19 cellular contexts compared by ENCODE assay signal in genomic region chr20:21309678-21310467, GRCh38. TPM values are rescaled to one million over a fixed set of nuclear protein-coding genes. Genes with fewer than 3 reads are reported as not detected.
A peak's percentile ranks its signal among the peaks of the same experiment; 100 is the strongest.
DNase-seq lines count a peak whose midpoint lies in the region; ATAC-seq, FAIRE-seq and TF ChIP-seq lines count a peak whose summit lies in the region.
"Had no signal": no experiment of that assay in that cellular context is flagged by ENCODE, and none has a peak within 500 bp of the region (broad histone marks: within the 10 kb centered on the region; RNA-seq: fewer than 3 reads in every experiment).

No MANE protein-coding gene starts in this region.

- no peak for DNase-seq in CD4-positive, CD25-positive, alpha-beta regulatory T cell
- no peak for DNase-seq in activated CD8-positive, alpha-beta T cell treated with anti-CD3 and anti-CD28 coated beads for 36 hours
- DNase-seq in naive thymus-derived CD8-positive, alpha-beta T cell = no peak
- DNase-seq in psoas muscle = no peak
- DNase-seq: dermis blood vessel endothelial cell, DMS79 treated with DMSO at 0.1 percent for 48 hours, esophagus squamous epithelium, KG1, mesendoderm, NCI-H1417, NCI-H2171 treated with DMSO at 0.1 percent for 48 hours, NCI-H774, nucleus accumbens had no signal

- intact Hi-C loops in activated CD8-positive, alpha-beta T cell treated with anti-CD3 and anti-CD28 coated beads for 36 hours (cut with micrococcal nuclease) = no loop called here
- intact Hi-C loops in psoas muscle (cut with DNase I) = no loop called here

- H3K4me3 ChIP-seq in CD4-positive, CD25-positive, alpha-beta regulatory T cell (ENCODE audit: low read depth, low read length) = peak overlapping the region; percentile 2
- H3K4me3 ChIP-seq in psoas muscle = no peak overlapping the region
- H3K4me3 ChIP-seq: BLaER1, esophagus squamous epithelium had no signal

- 49 to 57% (median 55%) methylated on average over 2 of the region's 2 CpGs for WGBS in psoas muscle, 3 donors

- H3K27ac ChIP-seq in CD4-positive, CD25-positive, alpha-beta regulatory T cell (ENCODE audit: insufficient read depth, low read length, poor library complexity, severe bottlenecking) = no peak overlapping the region
- H3K27ac ChIP-seq in psoas muscle = no peak overlapping the region
- H3K27ac ChIP-seq: BLaER1, esophagus squamous epithelium had no signal

- peak; percentile 58 for FAIRE-seq in G401.6 (lab: Jason Lieb, UNC)
- FAIRE-seq: keratinocyte, RCC 7860 had no signal

- CTCF ChIA-PET in activated CD8-positive, alpha-beta T cell treated with anti-CD3 and anti-CD28 coated beads for 36 hours (lab: Charles Lee) = interaction anchor here (1.2 to 1.7 kb wide), 3 partner anchors 13 to 74 kb away, joined by 4 to 7 read pairs (median 4); no protein-coding TSS in a partner anchor

- no peak for ATAC-seq in CD4-positive, CD25-positive, alpha-beta regulatory T cell (ENCODE audit: low read depth in 2 of 2)
- no peak for ATAC-seq in activated CD8-positive, alpha-beta T cell treated with anti-CD3 and anti-CD28 coated beads for 36 hours
- no peak for ATAC-seq in naive thymus-derived CD8-positive, alpha-beta T cell
- ATAC-seq in HG02884 (IDR thresholded peaks at IDR 0.05; ENCODE audit: unreplicated experiment) = no peak
- no peak for ATAC-seq in psoas muscle
- ATAC-seq in GM18861 (IDR thresholded peaks at IDR 0.05; ENCODE audit: unreplicated experiment) = no peak

- peaks cover 36% of the 10 kb centered on the region for H3K4me1 ChIP-seq in CD4-positive, CD25-positive, alpha-beta regulatory T cell (ENCODE audit: control insufficient read depth, insufficient read depth, low read length, poor library complexity, severe bottlenecking)
- H3K4me1 ChIP-seq in psoas muscle = peaks cover 12% of the 10 kb centered on the region

- peaks cover 31% of the 10 kb centered on the region for H3K36me3 Mint-ChIP-seq in CD4-positive, CD25-positive, alpha-beta regulatory T cell
- H3K36me3 Mint-ChIP-seq in activated CD8-positive, alpha-beta T cell treated with anti-CD3 and anti-CD28 coated beads for 36 hours (ENCODE audit: low read depth) = peaks cover 46% of the 10 kb centered on the region
- peaks cover 8 to 39% (median 21%) of the 10 kb centered on the region in 3 donors for H3K36me3 Mint-ChIP-seq in naive thymus-derived CD8-positive, alpha-beta T cell

- H3K9me3 Mint-ChIP-seq in CD4-positive, CD25-positive, alpha-beta regulatory T cell = peaks cover 0 to 9% (median 0%) of the 10 kb centered on the region in 7 donors
- H3K9me3 Mint-ChIP-seq in activated CD8-positive, alpha-beta T cell treated with anti-CD3 and anti-CD28 coated beads for 36 hours = no peaks in the 10 kb centered on the region
- H3K9me3 Mint-ChIP-seq in naive thymus-derived CD8-positive, alpha-beta T cell = peaks cover 0 to 2% (median 0%) of the 10 kb centered on the region in 9 donors

- no peaks in the 10 kb centered on the region for H3K27me3 Mint-ChIP-seq in CD4-positive, CD25-positive, alpha-beta regulatory T cell
- H3K27me3 Mint-ChIP-seq in activated CD8-positive, alpha-beta T cell treated with anti-CD3 and anti-CD28 coated beads for 36 hours = no peaks in the 10 kb centered on the region
- H3K27me3 Mint-ChIP-seq in naive thymus-derived CD8-positive, alpha-beta T cell = no peaks in the 10 kb centered on the region

- H3K36me3 ChIP-seq in CD4-positive, CD25-positive, alpha-beta regulatory T cell (ENCODE audit: control insufficient read depth, insufficient read depth, low read length) = peaks cover 12% of the 10 kb centered on the region
- peaks cover 0 to 9% of the 10 kb centered on the region in 2 donors for H3K36me3 ChIP-seq in psoas muscle (ENCODE audit: insufficient read depth in 1 of 2, low read depth in 1 of 2)

- peaks cover 55 to 70% (median 64%) of the 10 kb centered on the region in 4 donors for H3K4me1 Mint-ChIP-seq in CD4-positive, CD25-positive, alpha-beta regulatory T cell
- H3K4me1 Mint-ChIP-seq in activated CD8-positive, alpha-beta T cell treated with anti-CD3 and anti-CD28 coated beads for 36 hours (ENCODE audit: low read depth) = peaks cover 66% of the 10 kb centered on the region
- peaks cover 29 to 78% (median 72%) of the 10 kb centered on the region in 4 donors for H3K4me1 Mint-ChIP-seq in naive thymus-derived CD8-positive, alpha-beta T cell

- no peaks in the 10 kb centered on the region for H3K9me3 ChIP-seq in CD4-positive, CD25-positive, alpha-beta regulatory T cell (ENCODE audit: control insufficient read depth in 2 of 2, low read length in 2 of 2)
- H3K9me3 ChIP-seq in psoas muscle = peaks cover 5% of the 10 kb centered on the region
- H3K9me3 ChIP-seq: esophagus squamous epithelium had no signal

- peak overlapping the region in 1 of 3 donors; percentile 44 for H3K27ac Mint-ChIP-seq in CD4-positive, CD25-positive, alpha-beta regulatory T cell
- peak overlapping the region; percentile 69 for H3K27ac Mint-ChIP-seq in activated CD8-positive, alpha-beta T cell treated with anti-CD3 and anti-CD28 coated beads for 36 hours
- peak overlapping the region in 3 of 10 donors; percentile 11 to 58 (median 26) for H3K27ac Mint-ChIP-seq in naive thymus-derived CD8-positive, alpha-beta T cell

- H3K4me3 Mint-ChIP-seq in CD4-positive, CD25-positive, alpha-beta regulatory T cell = peak overlapping the region; percentile 47 to 94 (median 70)
- no peak overlapping the region for H3K4me3 Mint-ChIP-seq in activated CD8-positive, alpha-beta T cell treated with anti-CD3 and anti-CD28 coated beads for 36 hours
- H3K4me3 Mint-ChIP-seq in naive thymus-derived CD8-positive, alpha-beta T cell = peak overlapping the region in 9 of 10 donors; percentile 10 to 68 (median 57)

- no peak for TF ChIP-seq CTCF in activated CD8-positive, alpha-beta T cell treated with anti-CD3 and anti-CD28 coated beads for 36 hours (IDR thresholded peaks at IDR 0.05)
- no peak for TF ChIP-seq CTCF in psoas muscle (IDR thresholded peaks at IDR 0.05)

- no peaks in the 10 kb centered on the region for H3K27me3 ChIP-seq in CD4-positive, CD25-positive, alpha-beta regulatory T cell (ENCODE audit: control insufficient read depth, insufficient read depth, low read length)
- H3K27me3 ChIP-seq in psoas muscle (ENCODE audit: insufficient read depth in 3 of 3, low read length in 2 of 3) = no peaks in the 10 kb centered on the region
- H3K27me3 ChIP-seq: BLaER1, esophagus squamous epithelium had no signal

- POLR2A ChIA-PET in activated CD8-positive, alpha-beta T cell treated with anti-CD3 and anti-CD28 coated beads for 36 hours (lab: Charles Lee) = no interaction called here
- POLR2A ChIA-PET in naive thymus-derived CD8-positive, alpha-beta T cell (lab: Charles Lee) = no interaction called here

RNA-seq across cellular contexts. Expression of gene XRN2, which starts 6.7 kb away (rescaled TPM):
- total RNA-seq in CD4-positive, CD25-positive, alpha-beta regulatory T cell = 59.0 TPM
- polyA plus RNA-seq in CD4-positive, CD25-positive, alpha-beta regulatory T cell = 10 to 100 TPM; 65.0 to 81.0 (median 75.1) TPM
- total RNA-seq in activated CD8-positive, alpha-beta T cell treated with anti-CD3 and anti-CD28 coated beads for 36 hours = 10 to 100 TPM; 71.3 to 72.6 TPM
- 10 to 100 TPM; 62.1 to 65.4 TPM for total RNA-seq in naive thymus-derived CD8-positive, alpha-beta T cell
- polyA plus RNA-seq in naive thymus-derived CD8-positive, alpha-beta T cell = 10 to 100 TPM; 71.1 to 77.3 (median 72.5) TPM
- 10 to 100 TPM; 25.1 to 48.3 (median 39.3) TPM for total RNA-seq in psoas muscle
- polyA plus RNA-seq in psoas muscle = 10 to 100 TPM; 27.5 to 45.0 (median 41.0) TPM
